In the genomic region with DNA sequence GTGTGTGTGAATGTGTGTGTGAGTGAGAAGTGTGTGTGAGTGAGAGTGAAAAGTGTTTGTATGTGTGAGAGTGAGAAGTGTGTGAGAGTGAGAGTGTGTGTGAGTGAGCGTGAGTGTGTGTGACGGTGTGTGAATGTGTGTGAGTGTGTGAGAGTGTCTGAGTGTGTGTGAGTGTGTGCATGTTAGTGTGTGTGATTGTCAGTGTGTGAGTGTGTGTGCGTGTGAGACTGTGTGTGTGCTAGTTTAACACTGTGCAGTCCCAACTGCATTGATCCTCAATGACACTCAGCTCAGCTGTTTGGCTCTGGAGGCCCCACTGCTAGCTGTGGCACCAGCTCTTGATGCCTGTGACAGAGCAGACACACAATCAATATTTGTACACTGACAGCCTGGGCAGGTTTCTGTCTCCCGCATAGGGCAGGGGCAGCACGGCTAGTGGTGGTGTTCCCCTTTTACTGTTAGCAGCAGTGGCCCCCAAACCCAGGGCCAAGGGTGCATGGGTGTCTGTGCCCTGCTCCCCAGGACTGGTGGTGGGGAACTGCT, we compare ENCODE assay signal across 1 cellular context.
TF ChIP-seq lines count a peak whose summit lies in the region.

No MANE protein-coding gene starts in this region.

TF ChIP-seq in H1, 55 proteins besides CTCF, POLR2A, EP300 and RAD21 (continued from another document):
- TF ChIP-seq KDM1A (IDR thresholded peaks at IDR 0.05; ENCODE audit: borderline replicate concordance, low read length): no peak
- TF ChIP-seq CTBP2 (IDR thresholded peaks at IDR 0.05; ENCODE audit: borderline replicate concordance, insufficient read depth, insufficient read length, low read length): no peak
